ENCODE assay signal across 21 cellular contexts in genomic region chrX:8034058-8034457, GRCh38.
"Had no signal": no experiment of that assay in that cellular context is flagged by ENCODE, and none has a peak within 500 bp of the region (broad histone marks: within the 10 kb centered on the region; RNA-seq: fewer than 3 reads in every experiment).

No MANE protein-coding gene starts in this region.

- H3K4me3 ChIP-seq: coronary artery, smooth muscle cell, stomach, tibial nerve had no signal

- H3K27me3 ChIP-seq: neutrophil, stomach had no signal

- H3K4me3 Mint-ChIP-seq: activated naive CD8-positive, alpha-beta T cell; naive thymus-derived CD4-positive, alpha-beta T cell; stimulated activated memory B cell treated with anti-CD40 and anti-IgM and Interleukin-4, amounts not matched to agents 10 μg/mL and 1 μg/mL and 100 μg/mL, for 72 hours had no signal

- H3K4me1 ChIP-seq: tibial nerve had no signal

- H3K27ac Mint-ChIP-seq: activated naive CD8-positive, alpha-beta T cell; naive thymus-derived CD4-positive, alpha-beta T cell; stimulated activated memory B cell treated with anti-CD40 and anti-IgM and Interleukin-4, amounts not matched to agents 10 μg/mL and 1 μg/mL and 100 μg/mL, for 72 hours had no signal

- H3K4me2 ChIP-seq: smooth muscle cell had no signal

- H3K36me3 ChIP-seq: neutrophil, stomach, tibial nerve had no signal

- FAIRE-seq: keratinocyte had no signal

- H3K9me3 ChIP-seq: neutrophil, stomach, tibial nerve had no signal

- H3K27ac ChIP-seq: coronary artery, neutrophil, stomach, tibial nerve had no signal

- ATAC-seq: left cardiac atrium; naive thymus-derived CD4-positive, alpha-beta T cell; SK-N-SH treated with all-trans-retinoic acid at 6 μM for 48 hours; stimulated activated memory B cell treated with anti-CD40 and anti-IgM and Interleukin-4, amounts not matched to agents 10 μg/mL and 1 μg/mL and 100 μg/mL, for 72 hours had no signal

- H3K27me3 Mint-ChIP-seq: activated naive CD8-positive, alpha-beta T cell; naive thymus-derived CD4-positive, alpha-beta T cell; stimulated activated memory B cell treated with anti-CD40 and anti-IgM and Interleukin-4, amounts not matched to agents 10 μg/mL and 1 μg/mL and 100 μg/mL, for 72 hours had no signal

- H3K9me3 Mint-ChIP-seq: naive thymus-derived CD4-positive, alpha-beta T cell; stimulated activated memory B cell treated with anti-CD40 and anti-IgM and Interleukin-4, amounts not matched to agents 10 μg/mL and 1 μg/mL and 100 μg/mL, for 72 hours had no signal

- DNase-seq: activated CD4-positive, alpha-beta T cell treated with anti-CD3 and anti-CD28 coated beads for 4 hours; activated CD4-positive, alpha-beta T cell treated with anti-CD3 and anti-CD28 coated beads, Interleukin-2, amount 50 U/mL, for 4 hours; activated effector memory CD4-positive, alpha-beta T cell treated with Interleukin-2 at 50 U/mL for 16 hours; activated naive CD4-positive, alpha-beta T cell treated with Interleukin-2 at 50 U/mL for 16 hours; anterior cingulate cortex; left cardiac atrium; mammary epithelial cell; midbrain; naive thymus-derived CD4-positive, alpha-beta T cell; stimulated activated CD4-positive, alpha-beta T cell treated with anti-CD3 and anti-CD28 coated beads, Interleukin-1b, Interleukin-23, amount 100 ng/mL, for 48 hours; stimulated activated CD4-positive, alpha-beta T cell treated with anti-CD3 and anti-CD28 coated beads, Interleukin-4, amount 100 ng/mL, for 4 hours; stimulated activated CD8-positive, alpha-beta memory T cell treated with anti-CD3 and anti-CD28 coated beads, Interleukin-4, amount 100 ng/mL, for 48 hours; stomach had no signal

- H3K36me3 Mint-ChIP-seq: activated naive CD8-positive, alpha-beta T cell; naive thymus-derived CD4-positive, alpha-beta T cell; stimulated activated memory B cell treated with anti-CD40 and anti-IgM and Interleukin-4, amounts not matched to agents 10 μg/mL and 1 μg/mL and 100 μg/mL, for 72 hours had no signal
